ENCODE assay signal across 10 cellular contexts in genomic region chr18:45793295-45793965, GRCh38. TPM values are rescaled to one million over a fixed set of nuclear protein-coding genes. Genes with fewer than 3 reads are reported as not detected.
DNase-seq lines count a peak whose midpoint lies in the region; ATAC-seq and TF ChIP-seq lines count a peak whose summit lies in the region.
"Had no signal": no experiment of that assay in that cellular context is flagged by ENCODE, and none has a peak within 500 bp of the region (broad histone marks: within the 10 kb centered on the region; RNA-seq: fewer than 3 reads in every experiment).

No MANE protein-coding gene starts in this region.

- peaks cover 4% of the 10 kb centered on the region for H3K9me3 ChIP-seq in PC-9 (ENCODE audit: insufficient read depth, low read depth)
- H3K9me3 ChIP-seq in smooth muscle cell (replicated peaks; ENCODE audit: low read depth), result no peaks in the 10 kb centered on the region

- BruUV-seq in PC-9 (replicated peaks; lab: Mats Ljungman, UMichigan), result no TSS peak

- H3K9me2 ChIP-seq in GM23338 (ENCODE audit: insufficient read depth) (no peaks in the 10 kb centered on the region), PC-9 (ENCODE audit: insufficient read depth) (no peaks in the 10 kb centered on the region)

- H3K79me2 ChIP-seq in GM23338 (replicated peaks; ENCODE audit: insufficient read depth), result no peaks in the 10 kb centered on the region
- H3K79me2 ChIP-seq in PC-9 (ENCODE audit: low read depth), result no peaks in the 10 kb centered on the region
- H3K79me2 ChIP-seq in smooth muscle cell (ENCODE audit: low read depth), result no peaks in the 10 kb centered on the region

- peaks cover under 1% of the 10 kb centered on the region for H3K27me3 Mint-ChIP-seq in GM23338 (ENCODE audit: insufficient read depth, low read depth, poor library complexity)
- peaks cover 2% of the 10 kb centered on the region for H3K27me3 Mint-ChIP-seq in activated T-helper 2 cell treated with anti-CD3 and anti-CD28 coated beads, Interferon-gamma antibody, Interleukin-2, Interleukin-4, amounts not matched to agents 10 μg/mL and 5 μg/mL and 100 μg/mL, durations not matched to agents 14 hours and 24 hours and 36 hours (ENCODE audit: low read depth)

- intact Hi-C loops in PC-9 (cut with micrococcal nuclease; ENCODE audit: unreplicated experiment), result loop anchor here (1.0 to 2.0 kb wide), 3 partner anchors 9 to 71 kb away; no protein-coding TSS in a partner anchor
- intact Hi-C loops in activated T-helper 2 cell treated with anti-CD3 and anti-CD28 coated beads, Interferon-gamma antibody, Interleukin-2, Interleukin-4, amounts not matched to agents 10 μg/mL and 5 μg/mL and 100 μg/mL, durations not matched to agents 14 hours and 24 hours and 36 hours (cut with micrococcal nuclease), result no loop called here

- H3K27ac Mint-ChIP-seq in GM23338, result no peak overlapping the region
- no peak overlapping the region for H3K27ac Mint-ChIP-seq in activated T-helper 2 cell treated with anti-CD3 and anti-CD28 coated beads, Interferon-gamma antibody, Interleukin-2, Interleukin-4, amounts not matched to agents 10 μg/mL and 5 μg/mL and 100 μg/mL, durations not matched to agents 14 hours and 24 hours and 36 hours
- H3K27ac Mint-ChIP-seq: activated CD4-positive, alpha-beta memory T cell treated with anti-CD3 and anti-CD28 coated beads, Interleukin-2, amount 10 ng/mL, durations not matched to agents 7 days and 5 days had no signal

- H3K27me3 ChIP-seq in GM23338 (ENCODE audit: insufficient read depth) (no peaks in the 10 kb centered on the region), PC-9 (ENCODE audit: insufficient read depth, low read depth) (no peaks in the 10 kb centered on the region), smooth muscle cell (ENCODE audit: low read depth) (no peaks in the 10 kb centered on the region)

- H3K36me3 ChIP-seq in GM23338 (ENCODE audit: insufficient read depth) (0 out of 2 replicates have a peak, but pooled peaks cover 4% of the 10 kb centered on the region), PC-9 (ENCODE audit: low read depth) (no peaks in the 10 kb centered on the region), smooth muscle cell (ENCODE audit: low read depth) (no peaks in the 10 kb centered on the region)

- H3K9ac ChIP-seq in smooth muscle cell (ENCODE audit: low read depth), result peak overlapping the region; percentile 43

- H3K4me3 ChIP-seq in GM23338, result no peak overlapping the region
- no peak overlapping the region; the same call in 1 of the 2 replicates for H3K4me3 ChIP-seq in PC-9
- no peak overlapping the region for H3K4me3 ChIP-seq in smooth muscle cell

- H3F3A ChIP-seq in GM23338 (replicated peaks; ENCODE audit: low read depth) (peaks cover 5% of the 10 kb centered on the region; the same call in 1 of the 2 replicates), PC-9 (ENCODE audit: insufficient read depth, low read depth) (peaks cover 38% of the 10 kb centered on the region), smooth muscle cell (ENCODE audit: low read depth) (no peaks in the 10 kb centered on the region)

- H3K4me1 Mint-ChIP-seq in GM23338, result peaks cover 9% of the 10 kb centered on the region
- no peaks in the 10 kb centered on the region for H3K4me1 Mint-ChIP-seq in activated T-helper 2 cell treated with anti-CD3 and anti-CD28 coated beads, Interferon-gamma antibody, Interleukin-2, Interleukin-4, amounts not matched to agents 10 μg/mL and 5 μg/mL and 100 μg/mL, durations not matched to agents 14 hours and 24 hours and 36 hours (ENCODE audit: low read depth)
- H3K4me1 Mint-ChIP-seq: activated CD4-positive, alpha-beta memory T cell treated with anti-CD3 and anti-CD28 coated beads, Interleukin-2, amount 10 ng/mL, durations not matched to agents 7 days and 5 days had no signal

- POLR2A ChIA-PET in PC-9 (lab: Charles Lee; ENCODE audit: unreplicated experiment), result no interaction called here

- H2AFZ ChIP-seq in GM23338, result no peak overlapping the region
- no peak overlapping the region for H2AFZ ChIP-seq in PC-9
- H2AFZ ChIP-seq in smooth muscle cell (ENCODE audit: low read depth), result no peak overlapping the region

- no peaks in the 10 kb centered on the region for H3K4me1 ChIP-seq in GM23338 (ENCODE audit: insufficient read depth)
- peaks cover 49% of the 10 kb centered on the region for H3K4me1 ChIP-seq in PC-9 (replicated peaks; ENCODE audit: insufficient read depth)
- no peaks in the 10 kb centered on the region for H3K4me1 ChIP-seq in smooth muscle cell (ENCODE audit: low read depth)

- H3K27ac ChIP-seq in GM23338 (ENCODE audit: low read depth) (no peak overlapping the region), PC-9 (peak overlapping the region; percentile 97), smooth muscle cell (ENCODE audit: low read depth) (peak overlapping the region; percentile 81)

- 26% methylated on average over 4 of the region's 4 CpGs for WGBS in smooth muscle cell (ENCODE audit: low lambda C conversion rate)

- no peak overlapping the region for H3K4me3 Mint-ChIP-seq in GM23338
- H3K4me3 Mint-ChIP-seq in activated T-helper 2 cell treated with anti-CD3 and anti-CD28 coated beads, Interferon-gamma antibody, Interleukin-2, Interleukin-4, amounts not matched to agents 10 μg/mL and 5 μg/mL and 100 μg/mL, durations not matched to agents 14 hours and 24 hours and 36 hours (ENCODE audit: low read depth), result no peak overlapping the region
- H3K4me3 Mint-ChIP-seq: activated CD4-positive, alpha-beta memory T cell treated with anti-CD3 and anti-CD28 coated beads, Interleukin-2, amount 10 ng/mL, durations not matched to agents 7 days and 5 days had no signal

- CTCF ChIA-PET in PC-9 (lab: Charles Lee), result no interaction called here

- H3K4me2 ChIP-seq in GM23338 (no peak overlapping the region), PC-9 (peak overlapping the region; percentile 71), smooth muscle cell (peak overlapping the region; percentile 25)

- peak; percentile 2 for DNase-seq in GM23338 (ENCODE audit: low spot score)
- peak; percentile 78 to 100 for DNase-seq in PC-9
- peak; percentile 63 for DNase-seq in epidermal melanocyte (ENCODE audit: insufficient read length, low spot score)
- no peak for DNase-seq in smooth muscle cell (lab: John Stamatoyannopoulos, UW; ENCODE audit: unreplicated experiment)
- no peak for DNase-seq in mesenteric fat pad (ENCODE audit: low spot score)
- DNase-seq in Kasumi-1 (lab: John Stamatoyannopoulos, UW), result no peak
- no peak for DNase-seq in activated T-helper 2 cell treated with anti-CD3 and anti-CD28 coated beads, Interferon-gamma antibody, Interleukin-2, Interleukin-4, amounts not matched to agents 10 μg/mL and 5 μg/mL and 100 μg/mL, durations not matched to agents 14 hours and 24 hours and 36 hours (ENCODE audit: low spot score)
- DNase-seq: activated CD4-positive, alpha-beta memory T cell treated with anti-CD3 and anti-CD28 coated beads, Interleukin-2, amount 10 ng/mL, durations not matched to agents 7 days and 5 days; caudate nucleus; GOT3 had no signal

- ATAC-seq in GM23338, result no peak

- H4K20me1 ChIP-seq in GM23338 (replicated peaks; ENCODE audit: insufficient read depth), result no peaks in the 10 kb centered on the region
- H4K20me1 ChIP-seq in PC-9 (ENCODE audit: insufficient read depth), result no peaks in the 10 kb centered on the region
- no peaks in the 10 kb centered on the region for H4K20me1 ChIP-seq in smooth muscle cell (ENCODE audit: low read depth)

- TF ChIP-seq CTCF in GM23338 (conservative IDR thresholded peaks at IDR 0.05; ENCODE audit: low read depth in 2 of 2), result no peak
- no peak for TF ChIP-seq CTCF in PC-9 (conservative IDR thresholded peaks at IDR 0.05)
- no peak for TF ChIP-seq CTCF in smooth muscle cell (IDR thresholded peaks at IDR 0.05; ENCODE audit: borderline replicate concordance, insufficient read depth, poor library complexity, severe bottlenecking)

- H3K9me3 Mint-ChIP-seq in GM23338, result peaks cover 27% of the 10 kb centered on the region
- H3K9me3 Mint-ChIP-seq in activated T-helper 2 cell treated with anti-CD3 and anti-CD28 coated beads, Interferon-gamma antibody, Interleukin-2, Interleukin-4, amounts not matched to agents 10 μg/mL and 5 μg/mL and 100 μg/mL, durations not matched to agents 14 hours and 24 hours and 36 hours, result no peaks in the 10 kb centered on the region
- H3K9me3 Mint-ChIP-seq: activated CD4-positive, alpha-beta memory T cell treated with anti-CD3 and anti-CD28 coated beads, Interleukin-2, amount 10 ng/mL, durations not matched to agents 7 days and 5 days had no signal

- peaks cover 17% of the 10 kb centered on the region; the same call in 2 of the 3 replicates for H3K36me3 Mint-ChIP-seq in GM23338 (ENCODE audit: low read depth)
- H3K36me3 Mint-ChIP-seq in activated T-helper 2 cell treated with anti-CD3 and anti-CD28 coated beads, Interferon-gamma antibody, Interleukin-2, Interleukin-4, amounts not matched to agents 10 μg/mL and 5 μg/mL and 100 μg/mL, durations not matched to agents 14 hours and 24 hours and 36 hours (ENCODE audit: low read depth), result no peaks in the 10 kb centered on the region

TF ChIP-seq in GM23338, 12 proteins besides CTCF, POLR2A, EP300 and RAD21 (continues in another document):
- TF ChIP-seq CREB1 (CRISPR knock-in tag; IDR thresholded peaks at IDR 0.05; ENCODE audit: low read depth), result no peak

RNA-seq across cellular contexts. Expression of gene SIGLEC15, which starts 32.0 kb away (rescaled TPM):
- 0.31 TPM in 1 of 2 replicates, not detected in the other for total RNA-seq in GM23338 (2014; rRNA removed; shearing (Covaris generic))
- polyA plus RNA-seq in GM23338 (2016; fragmentation: Nextera tagmentation; extraction: Ambion mirVana) (0.29 and 0.35 TPM in 2 replicates), smooth muscle cell (1.4 and 3.1 TPM in 2 replicates)
- total RNA-seq in PC-9 (2021) (0.50 and 1.0 TPM in 2 replicates), smooth muscle cell (0.09 and 0.58 TPM in 2 replicates), mesenteric fat pad (0.32 TPM)
- total RNA-seq in activated T-helper 2 cell treated with anti-CD3 and anti-CD28 coated beads, Interferon-gamma antibody, Interleukin-2, Interleukin-4, amounts not matched to agents 10 μg/mL and 5 μg/mL and 100 μg/mL, durations not matched to agents 14 hours and 24 hours and 36 hours, result not detected in 2 replicates
- total RNA-seq: activated CD4-positive, alpha-beta memory T cell treated with anti-CD3 and anti-CD28 coated beads, Interleukin-2, amount 10 ng/mL, durations not matched to agents 7 days and 5 days had no signal

Comparison
In these comparisons a context has a peak if more than half of its experiments do, and no peak if none do; other contexts are left out.
1. DNase-seq: peak in GM23338 (single experiment), PC-9 (2 of 2) and epidermal melanocyte (single experiment); none in smooth muscle cell (single experiment), mesenteric fat pad (single experiment), Kasumi-1 (0 of 2) and activated T-helper 2 cell treated with anti-CD3 and anti-CD28 coated beads, Interferon-gamma antibody, Interleukin-2, Interleukin-4, amounts not matched to agents 10 μg/mL and 5 μg/mL and 100 μg/mL, durations not matched to agents 14 hours and 24 hours and 36 hours (single experiment).